ENCODE assay signal across 24 cellular contexts in the genomic region with DNA sequence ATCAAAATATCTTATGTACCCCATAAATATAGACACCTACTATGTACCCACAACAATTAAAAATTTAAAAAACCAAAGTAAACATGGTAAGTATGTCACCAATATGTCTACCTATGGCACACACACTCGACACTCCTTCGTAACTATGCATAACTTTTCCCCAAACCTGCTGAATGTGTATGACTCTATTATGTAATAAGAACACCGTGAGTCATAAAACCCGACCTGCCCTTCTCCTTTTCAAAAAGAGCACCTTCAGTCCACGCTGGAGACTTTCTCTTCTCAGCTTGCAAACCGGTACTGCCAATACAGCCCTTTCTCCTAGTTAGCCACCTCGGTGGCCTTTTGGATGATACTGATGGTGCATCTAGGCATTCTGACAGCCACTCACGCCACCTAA.
A peak's percentile ranks its signal among the peaks of the same experiment; 100 is the strongest.
DNase-seq lines count a peak whose midpoint lies in the region; ATAC-seq and TF ChIP-seq lines count a peak whose summit lies in the region.
"Had no signal": no experiment of that assay in that cellular context is flagged by ENCODE, and none has a peak within 500 bp of the region (broad histone marks: within the 10 kb centered on the region; RNA-seq: fewer than 3 reads in every experiment).

No MANE protein-coding gene starts in this region.

- H3K27me3 Mint-ChIP-seq in HFFc6 (ENCODE audit: insufficient read depth): peaks cover 3% of the 10 kb centered on the region

- no peaks in the 10 kb centered on the region for H3K36me3 ChIP-seq in trophoblast cell (ENCODE audit: control insufficient read depth in 1 of 2, insufficient read depth in 2 of 2, low read length in 2 of 2)
- H3K36me3 ChIP-seq: colonic mucosa, right lobe of liver, upper lobe of right lung had no signal

- H4K91ac ChIP-seq in trophoblast cell (ENCODE audit: low read depth, low read length): no peak overlapping the region

- H3K23ac ChIP-seq in trophoblast cell (ENCODE audit: low read length): no peak overlapping the region

- no peak overlapping the region for H3K9ac ChIP-seq in trophoblast cell (ENCODE audit: low read length)

- peaks cover 4% of the 10 kb centered on the region for H3K79me1 ChIP-seq in trophoblast cell (ENCODE audit: low read length)

- H2AK5ac ChIP-seq in trophoblast cell (ENCODE audit: low read length): no peak overlapping the region

- no peak overlapping the region for H2BK5ac ChIP-seq in trophoblast cell (ENCODE audit: low read depth, low read length, poor library complexity)

- H3K4me1 Mint-ChIP-seq in HFFc6 (ENCODE audit: low read depth): peaks cover 95% of the 10 kb centered on the region
- H3K4me1 Mint-ChIP-seq: activated T-helper 17 cell treated with anti-CD3 and anti-CD28 coated beads, Interleukin-2, amount 50 U/mL, for 72 hours; stimulated activated effector memory CD8-positive, alpha-beta T cell treated with anti-CD3 and anti-CD28 coated beads, Interleukin-12 subunit alpha, Interleukin-12 subunit beta, amount 100 ng/mL, for 72 hours had no signal

- H3K4me3 ChIP-seq in epithelial cell of esophagus (ENCODE audit: low read length) (no peak overlapping the region), trophoblast cell (ENCODE audit: low read depth, low read length) (no peak overlapping the region)
- H3K4me3 ChIP-seq: colonic mucosa, GM12878, right lobe of liver, upper lobe of right lung had no signal

- H2BK12ac ChIP-seq in trophoblast cell (ENCODE audit: low read length): no peak overlapping the region

- H3K4me2 ChIP-seq in trophoblast cell (ENCODE audit: low read length): no peak overlapping the region

- no peak overlapping the region for H2AFZ ChIP-seq in trophoblast cell (ENCODE audit: insufficient read depth, low read length, poor library complexity)

- no peak overlapping the region for H4K8ac ChIP-seq in trophoblast cell (ENCODE audit: low read depth, low read length)

- no CpG with 5 or more reads among the region's 8 CpGs for WGBS in trophoblast cell (ENCODE audit: extremely low coverage, insufficient coverage, insufficient read length)

- H2BK120ac ChIP-seq in trophoblast cell (ENCODE audit: insufficient read depth, low read length, poor library complexity): no peak overlapping the region

- peak overlapping the region; percentile 94 for H3K27ac Mint-ChIP-seq in HFFc6
- H3K27ac Mint-ChIP-seq: activated naive CD4-positive, alpha-beta T cell treated with anti-CD3 and anti-CD28 coated beads, Interleukin-2, amount 50 U/mL, for 72 hours; activated T-helper 17 cell treated with anti-CD3 and anti-CD28 coated beads, Interleukin-2, amount 50 U/mL, for 72 hours; stimulated activated effector memory CD8-positive, alpha-beta T cell treated with anti-CD3 and anti-CD28 coated beads, Interleukin-12 subunit alpha, Interleukin-12 subunit beta, amount 100 ng/mL, for 72 hours had no signal

- TF ChIP-seq CTCF in HFFc6 (IDR thresholded peaks at IDR 0.05) (no peak), epithelial cell of esophagus (IDR thresholded peaks at IDR 0.05; ENCODE audit: insufficient read depth, low read depth, low read length, missing control alignments) (no peak)

- ATAC-seq in GM21576 (IDR thresholded peaks at IDR 0.05; ENCODE audit: unreplicated experiment) (no peak), HG03571 (IDR thresholded peaks at IDR 0.05; ENCODE audit: unreplicated experiment) (no peak), GM19395 (IDR thresholded peaks at IDR 0.05; ENCODE audit: unreplicated experiment) (no peak)
- ATAC-seq: activated naive CD4-positive, alpha-beta T cell treated with anti-CD3 and anti-CD28 coated beads, Interleukin-2, amount 50 U/mL, for 72 hours; activated T-helper 17 cell treated with anti-CD3 and anti-CD28 coated beads, Interleukin-2, amount 50 U/mL, for 72 hours; stimulated activated effector memory CD8-positive, alpha-beta T cell treated with anti-CD3 and anti-CD28 coated beads, Interleukin-12 subunit alpha, Interleukin-12 subunit beta, amount 100 ng/mL, for 72 hours; upper lobe of right lung had no signal

- H3K36me3 Mint-ChIP-seq in HFFc6 (ENCODE audit: low read depth): peaks cover 64% of the 10 kb centered on the region
- H3K36me3 Mint-ChIP-seq: activated naive CD4-positive, alpha-beta T cell treated with anti-CD3 and anti-CD28 coated beads, Interleukin-2, amount 50 U/mL, for 72 hours; CD14-positive monocyte; stimulated activated effector memory CD8-positive, alpha-beta T cell treated with anti-CD3 and anti-CD28 coated beads, Interleukin-12 subunit alpha, Interleukin-12 subunit beta, amount 100 ng/mL, for 72 hours had no signal

- no peak for DNase-seq in HFFc6
- DNase-seq in NOMO-1 treated with DMSO at 0.1 percent for 48 hours (lab: John Stamatoyannopoulos, UW; ENCODE audit: unreplicated experiment): peak; percentile 62
- peak; percentile 86 for DNase-seq in epithelial cell of esophagus (ENCODE audit: low read depth)
- DNase-seq in trophoblast cell: peak; percentile 37 to 80
- DNase-seq: activated CD4-positive, alpha-beta T cell treated with anti-CD3 and anti-CD28 coated beads, Interleukin-2, amount 50 U/mL, for 4 hours; activated CD8-positive, alpha-beta memory T cell treated with anti-CD3 and anti-CD28 coated beads, Interleukin-2, amount 50 U/mL, for 4 hours; colonic mucosa; effector memory CD4-positive, alpha-beta T cell; erythroblast; NCI-H2029 treated with DMSO at 0.1 percent for 48 hours; NCI-H2227 treated with DMSO at 0.1 percent for 48 hours; right lobe of liver; SHP77 treated with DMSO at 0.1 percent for 48 hours; stimulated activated CD4-positive, alpha-beta T cell treated with anti-CD3 and anti-CD28 coated beads, Interleukin-12 subunit alpha, Interleukin-12 subunit beta, amount 100 ng/mL, for 4 hours; stimulated activated CD4-positive, alpha-beta T cell treated with anti-CD3 and anti-CD28 coated beads, Interleukin-4, amount 100 ng/mL, for 24 hours; upper lobe of right lung had no signal

- H4K12ac ChIP-seq in trophoblast cell (ENCODE audit: low read depth, low read length): no peak overlapping the region

- no peaks in the 10 kb centered on the region for H3K9me3 ChIP-seq in trophoblast cell (ENCODE audit: insufficient read depth, low read depth, low read length)
- H3K9me3 ChIP-seq: colonic mucosa, right lobe of liver, upper lobe of right lung had no signal

- no peaks in the 10 kb centered on the region for H3K27me3 ChIP-seq in trophoblast cell (ENCODE audit: insufficient read depth, low read length)
- H3K27me3 ChIP-seq: colonic mucosa, right lobe of liver, upper lobe of right lung had no signal

- H3K27ac ChIP-seq in trophoblast cell (ENCODE audit: low read depth, low read length): no peak overlapping the region
- H3K27ac ChIP-seq: colonic mucosa, right lobe of liver, upper lobe of right lung had no signal

- no peak overlapping the region for H3K4ac ChIP-seq in trophoblast cell (ENCODE audit: low read depth, low read length)

- H3K18ac ChIP-seq in trophoblast cell (ENCODE audit: low read length): no peak overlapping the region

- H3K9me3 Mint-ChIP-seq in HFFc6: no peaks in the 10 kb centered on the region
- H3K9me3 Mint-ChIP-seq: activated naive CD4-positive, alpha-beta T cell treated with anti-CD3 and anti-CD28 coated beads, Interleukin-2, amount 50 U/mL, for 72 hours; activated T-helper 17 cell treated with anti-CD3 and anti-CD28 coated beads, Interleukin-2, amount 50 U/mL, for 72 hours; stimulated activated effector memory CD8-positive, alpha-beta T cell treated with anti-CD3 and anti-CD28 coated beads, Interleukin-12 subunit alpha, Interleukin-12 subunit beta, amount 100 ng/mL, for 72 hours had no signal

- no peaks in the 10 kb centered on the region for H3K79me2 ChIP-seq in trophoblast cell (ENCODE audit: control insufficient read depth, insufficient read depth, low read length, poor library complexity)

- no peak overlapping the region for H3K14ac ChIP-seq in trophoblast cell (ENCODE audit: low read length)

- H3K4me3 Mint-ChIP-seq in HFFc6: no peak overlapping the region
- H3K4me3 Mint-ChIP-seq: activated T-helper 17 cell treated with anti-CD3 and anti-CD28 coated beads, Interleukin-2, amount 50 U/mL, for 72 hours; CD14-positive monocyte; stimulated activated effector memory CD8-positive, alpha-beta T cell treated with anti-CD3 and anti-CD28 coated beads, Interleukin-12 subunit alpha, Interleukin-12 subunit beta, amount 100 ng/mL, for 72 hours had no signal

- peaks cover 2% of the 10 kb centered on the region in 2 experiments for H3K4me1 ChIP-seq in trophoblast cell (ENCODE audit: control insufficient read depth in 1 of 2, insufficient read depth in 2 of 2, low read length in 2 of 2)
- H3K4me1 ChIP-seq: colonic mucosa, right lobe of liver, upper lobe of right lung had no signal
